9 cellular contexts compared by ENCODE assay signal in the genomic region with DNA sequence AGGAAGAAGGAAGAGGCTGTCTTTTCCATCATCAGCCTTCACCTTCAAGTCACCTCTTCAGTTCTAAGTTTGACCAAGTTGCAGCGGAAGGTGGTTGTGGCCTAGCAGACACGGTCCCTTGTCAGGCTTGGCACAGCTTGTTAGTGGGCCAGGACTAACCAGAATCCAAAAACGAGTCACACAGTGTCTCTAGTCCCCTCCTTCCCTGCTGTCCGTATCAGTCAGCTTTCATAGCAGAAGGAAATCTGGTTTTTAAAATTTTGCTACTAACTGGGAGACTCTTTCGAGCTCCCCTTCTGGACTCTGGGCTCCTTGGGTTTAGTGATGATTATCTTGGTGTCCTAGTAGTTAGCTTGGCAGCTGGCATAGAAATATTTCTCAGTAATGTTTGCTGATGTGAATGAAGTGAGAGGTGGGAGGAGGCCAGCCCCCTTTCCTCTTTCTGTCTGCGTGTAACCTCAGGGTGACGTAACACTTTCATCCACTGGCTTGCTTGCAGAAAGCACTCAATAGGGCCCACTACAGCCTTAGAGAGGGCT. TPM values are rescaled to one million over a fixed set of nuclear protein-coding genes. Genes with fewer than 3 reads are reported as not detected.
DNase-seq lines count a peak whose midpoint lies in the region; ATAC-seq and TF ChIP-seq lines count a peak whose summit lies in the region.
"Had no signal": no experiment of that assay in that cellular context is flagged by ENCODE, and none has a peak within 500 bp of the region (broad histone marks: within the 10 kb centered on the region; RNA-seq: fewer than 3 reads in every experiment).

No MANE protein-coding gene starts in this region.

- H3K27me3 Mint-ChIP-seq in CD8-positive, alpha-beta T cell (ENCODE audit: low read depth), result no peaks in the 10 kb centered on the region
- H3K27me3 Mint-ChIP-seq in activated T-cell treated with anti-CD3 and anti-CD28 coated beads, Interleukin-2, amount 50 U/mL, for 24 hours, result no peaks in the 10 kb centered on the region

- peak in 3 of 7 experiments; percentile 27 to 46 (median 38) for DNase-seq in CD8-positive, alpha-beta T cell
- DNase-seq in activated T-cell treated with anti-CD3 and anti-CD28 coated beads, Interleukin-2, amount 50 U/mL, for 24 hours, result peak; percentile 64
- peak; percentile 35 for DNase-seq in iris pigment epithelial cell (ENCODE audit: low read depth)
- DNase-seq in stimulated activated CD8-positive, alpha-beta memory T cell treated with anti-CD3 and anti-CD28 coated beads, Interleukin-12 subunit alpha, Interleukin-12 subunit beta, amount 100 ng/mL, for 24 hours (ENCODE audit: extremely low read depth), result peak; percentile 19
- no peak for DNase-seq in KG1 (lab: John Stamatoyannopoulos, UW)
- DNase-seq in NCI-H2107 (lab: John Stamatoyannopoulos, UW), result no peak

- H3K27me3 ChIP-seq in CD8-positive, alpha-beta T cell (ENCODE audit: insufficient read depth, low read length), result no peaks in the 10 kb centered on the region

- H3K9me3 ChIP-seq in CD8-positive, alpha-beta T cell (ENCODE audit: low read length), result no peaks in the 10 kb centered on the region

- no peak overlapping the region for H3K4me3 ChIP-seq in CD8-positive, alpha-beta T cell (ENCODE audit: low read depth, low read length)

- peak overlapping the region; percentile 79 for H3K27ac Mint-ChIP-seq in CD8-positive, alpha-beta T cell
- peak overlapping the region; percentile 94 for H3K27ac Mint-ChIP-seq in activated T-cell treated with anti-CD3 and anti-CD28 coated beads, Interleukin-2, amount 50 U/mL, for 24 hours

- intact Hi-C loops in CD8-positive, alpha-beta T cell (cut with DNase I, micrococcal nuclease), result loop anchor here (5.0 to 10.0 kb wide), 5 partner anchors 74 to 926 kb away; partner anchors contain the start of genes BORCS5 (in 1 of the 2) and MANSC1 (in 1 of the 2)

- peaks cover 16% of the 10 kb centered on the region for H3K36me3 Mint-ChIP-seq in CD8-positive, alpha-beta T cell
- peaks cover 59% of the 10 kb centered on the region for H3K36me3 Mint-ChIP-seq in activated T-cell treated with anti-CD3 and anti-CD28 coated beads, Interleukin-2, amount 50 U/mL, for 24 hours (ENCODE audit: low read depth)

- POLR2A ChIA-PET in CD8-positive, alpha-beta T cell (lab: Charles Lee), result interaction anchor here (0.7 kb wide), 1 partner anchor 21 kb away, joined by 3 read pairs; no protein-coding TSS in a partner anchor

- peaks cover 31% of the 10 kb centered on the region for H3K4me1 ChIP-seq in CD8-positive, alpha-beta T cell (ENCODE audit: insufficient read depth, low read length)

- CTCF ChIA-PET in CD8-positive, alpha-beta T cell (lab: Charles Lee), result interaction anchor here (1.1 kb wide), 1 partner anchor 380 kb away, joined by 5 read pairs; no protein-coding TSS in a partner anchor

- TF ChIP-seq CTCF in CD8-positive, alpha-beta T cell (IDR thresholded peaks at IDR 0.05), result no peak

- H3K27ac ChIP-seq in CD8-positive, alpha-beta T cell (ENCODE audit: low read depth, low read length), result no peak overlapping the region

- peak overlapping the region; percentile 92 for H3K4me3 Mint-ChIP-seq in CD8-positive, alpha-beta T cell
- H3K4me3 Mint-ChIP-seq in activated T-cell treated with anti-CD3 and anti-CD28 coated beads, Interleukin-2, amount 50 U/mL, for 24 hours, result peak overlapping the region; percentile 86

- H3K9me3 Mint-ChIP-seq in CD8-positive, alpha-beta T cell, result no peaks in the 10 kb centered on the region
- no peaks in the 10 kb centered on the region for H3K9me3 Mint-ChIP-seq in activated T-cell treated with anti-CD3 and anti-CD28 coated beads, Interleukin-2, amount 50 U/mL, for 24 hours

- peak; percentile 26 for ATAC-seq in CD8-positive, alpha-beta T cell
- ATAC-seq in HG03135 (IDR thresholded peaks at IDR 0.05; ENCODE audit: unreplicated experiment) (peak; percentile 23), GM19023 (IDR thresholded peaks at IDR 0.05; ENCODE audit: unreplicated experiment) (no peak)
- ATAC-seq: HCT116 had no signal

- peaks cover 47% of the 10 kb centered on the region for H3K4me1 Mint-ChIP-seq in CD8-positive, alpha-beta T cell (ENCODE audit: low read depth)
- H3K4me1 Mint-ChIP-seq in activated T-cell treated with anti-CD3 and anti-CD28 coated beads, Interleukin-2, amount 50 U/mL, for 24 hours (ENCODE audit: low read depth), result peaks cover 69% of the 10 kb centered on the region

- H3K36me3 ChIP-seq in CD8-positive, alpha-beta T cell (ENCODE audit: insufficient read depth, low read length), result no peaks in the 10 kb centered on the region

RNA-seq across cellular contexts. Expression of gene ETV6, which starts 3.8 kb away (rescaled TPM):
- 10 to 100 TPM; 11.3 to 13.9 TPM for total RNA-seq in CD8-positive, alpha-beta T cell

Comparison
In these comparisons a context has a peak if more than half of its experiments do, and no peak if none do; other contexts are left out.
1. DNase-seq: peak in activated T-cell treated with anti-CD3 and anti-CD28 coated beads, Interleukin-2, amount 50 U/mL, for 24 hours (single experiment), iris pigment epithelial cell (single experiment) and stimulated activated CD8-positive, alpha-beta memory T cell treated with anti-CD3 and anti-CD28 coated beads, Interleukin-12 subunit alpha, Interleukin-12 subunit beta, amount 100 ng/mL, for 24 hours (single experiment); none in KG1 (single experiment) and NCI-H2107 (single experiment).